Comparison of ENCODE assay signal across 15 cellular contexts in genomic region chr3:109257269-109257668, GRCh38. TPM values are rescaled to one million over a fixed set of nuclear protein-coding genes. Genes with fewer than 3 reads are reported as not detected.
A peak's percentile ranks its signal among the peaks of the same experiment; 100 is the strongest.
DNase-seq lines count a peak whose midpoint lies in the region; ATAC-seq and TF ChIP-seq lines count a peak whose summit lies in the region.
"Had no signal": no experiment of that assay in that cellular context is flagged by ENCODE, and none has a peak within 500 bp of the region (broad histone marks: within the 10 kb centered on the region; RNA-seq: fewer than 3 reads in every experiment).

No MANE protein-coding gene starts in this region.

- no peaks in the 10 kb centered on the region for H4K20me1 ChIP-seq in osteoblast (ENCODE audit: insufficient read depth, low read length)

- intact Hi-C loops in natural killer cell (cut with micrococcal nuclease), result no loop called here

- DNase-seq in EL (peak; percentile 74), NOMO-1 treated with DMSO at 0.1 percent for 48 hours (lab: John Stamatoyannopoulos, UW; ENCODE audit: unreplicated experiment) (peak; percentile 75), epithelial cell of proximal tubule (ENCODE audit: low read depth) (peak; percentile 12), osteoblast (ENCODE audit: insufficient read length, low spot score, missing footprints) (peak; percentile 72), natural killer cell (no peak), anterior cingulate cortex (lab: John Stamatoyannopoulos, UW) (no peak)
- DNase-seq in activated T-cell treated with anti-CD3 and anti-CD28 coated beads, Interleukin-2, amount 50 U/mL, for 24 hours, result no peak
- DNase-seq: activated CD4-positive, alpha-beta T cell treated with anti-CD3 and anti-CD28 coated beads, Interleukin-2, amount 50 U/mL, for 48 hours; activated naive CD8-positive, alpha-beta T cell treated with anti-CD3 and anti-CD28 coated beads for 36 hours; Caco-2; stimulated activated CD4-positive, alpha-beta T cell treated with anti-CD3 and anti-CD28 coated beads, Interleukin-2, amount 100 ng/mL, for 48 hours; T-cell had no signal

- H3K27ac Mint-ChIP-seq in natural killer cell, result no peak overlapping the region
- no peak overlapping the region for H3K27ac Mint-ChIP-seq in activated T-cell treated with anti-CD3 and anti-CD28 coated beads, Interleukin-2, amount 50 U/mL, for 24 hours
- H3K27ac Mint-ChIP-seq: activated naive CD8-positive, alpha-beta T cell treated with anti-CD3 and anti-CD28 coated beads for 36 hours; T-cell had no signal

- H3K9me3 ChIP-seq in osteoblast (ENCODE audit: low read depth, low read length), result no peaks in the 10 kb centered on the region
- H3K9me3 ChIP-seq: Caco-2, neutrophil had no signal

- no peak overlapping the region for H3K4me3 Mint-ChIP-seq in natural killer cell
- no peak overlapping the region for H3K4me3 Mint-ChIP-seq in activated T-cell treated with anti-CD3 and anti-CD28 coated beads, Interleukin-2, amount 50 U/mL, for 24 hours
- H3K4me3 Mint-ChIP-seq: activated naive CD8-positive, alpha-beta T cell treated with anti-CD3 and anti-CD28 coated beads for 36 hours; T-cell had no signal

- no peak overlapping the region for H3K4me2 ChIP-seq in osteoblast (ENCODE audit: insufficient read depth, low read length)

- H3K4me1 ChIP-seq in osteoblast (ENCODE audit: insufficient read depth, low read length), result no peaks in the 10 kb centered on the region
- H3K4me1 ChIP-seq: Caco-2 had no signal

- H3K4me3 ChIP-seq in epithelial cell of proximal tubule (ENCODE audit: low read depth, low read length) (no peak overlapping the region), osteoblast (ENCODE audit: insufficient read depth, low read length) (no peak overlapping the region)

- H3K79me2 ChIP-seq in osteoblast (ENCODE audit: insufficient read depth, low read length), result no peaks in the 10 kb centered on the region

- H3K36me3 ChIP-seq in osteoblast (ENCODE audit: insufficient read depth, low read length), result no peaks in the 10 kb centered on the region
- H3K36me3 ChIP-seq: neutrophil had no signal

- H3K27me3 Mint-ChIP-seq in natural killer cell (ENCODE audit: low read depth in 2 of 2), result no peaks in the 10 kb centered on the region
- H3K27me3 Mint-ChIP-seq in activated T-cell treated with anti-CD3 and anti-CD28 coated beads, Interleukin-2, amount 50 U/mL, for 24 hours, result no peaks in the 10 kb centered on the region
- H3K27me3 Mint-ChIP-seq: activated naive CD8-positive, alpha-beta T cell treated with anti-CD3 and anti-CD28 coated beads for 36 hours had no signal

- TF ChIP-seq CTCF in epithelial cell of proximal tubule (conservative IDR thresholded peaks at IDR 0.05; ENCODE audit: low read depth, low read length) (no peak), osteoblast (IDR thresholded peaks at IDR 0.05; ENCODE audit: extremely low read depth, low read depth, low read length) (no peak), natural killer cell (IDR thresholded peaks at IDR 0.05) (no peak)

- no peaks in the 10 kb centered on the region for H3K27me3 ChIP-seq in osteoblast (ENCODE audit: insufficient read depth, low read length)
- H3K27me3 ChIP-seq: neutrophil had no signal

- peaks cover 3 to 5% of the 10 kb centered on the region in 2 donors for H3K9me3 Mint-ChIP-seq in natural killer cell
- no peaks in the 10 kb centered on the region for H3K9me3 Mint-ChIP-seq in activated T-cell treated with anti-CD3 and anti-CD28 coated beads, Interleukin-2, amount 50 U/mL, for 24 hours
- H3K9me3 Mint-ChIP-seq: activated naive CD8-positive, alpha-beta T cell treated with anti-CD3 and anti-CD28 coated beads for 36 hours; T-cell had no signal

- no peak for ATAC-seq in natural killer cell
- no peak for ATAC-seq in HG03565 (IDR thresholded peaks at IDR 0.05; ENCODE audit: unreplicated experiment)
- ATAC-seq: T-cell had no signal

- H3K4me1 Mint-ChIP-seq in natural killer cell, result no peaks in the 10 kb centered on the region
- no peaks in the 10 kb centered on the region for H3K4me1 Mint-ChIP-seq in activated T-cell treated with anti-CD3 and anti-CD28 coated beads, Interleukin-2, amount 50 U/mL, for 24 hours (ENCODE audit: low read depth)
- H3K4me1 Mint-ChIP-seq: activated naive CD8-positive, alpha-beta T cell treated with anti-CD3 and anti-CD28 coated beads for 36 hours; T-cell had no signal

- no peaks in the 10 kb centered on the region for H3K36me3 Mint-ChIP-seq in natural killer cell
- no peaks in the 10 kb centered on the region for H3K36me3 Mint-ChIP-seq in activated T-cell treated with anti-CD3 and anti-CD28 coated beads, Interleukin-2, amount 50 U/mL, for 24 hours (ENCODE audit: low read depth)
- H3K36me3 Mint-ChIP-seq: activated naive CD8-positive, alpha-beta T cell treated with anti-CD3 and anti-CD28 coated beads for 36 hours; T-cell had no signal

- H2AFZ ChIP-seq in osteoblast (ENCODE audit: low read length), result no peak overlapping the region

- no peak overlapping the region for H3K27ac ChIP-seq in osteoblast (ENCODE audit: low read depth, low read length)
- H3K27ac ChIP-seq: neutrophil had no signal

RNA-seq across cellular contexts. Expression of gene DPPA2, which starts 59.0 kb away (rescaled TPM):
- not detected in 2 replicates for total RNA-seq in epithelial cell of proximal tubule
- not detected in 2 replicates for total RNA-seq in osteoblast
- total RNA-seq in natural killer cell, result not detected
- total RNA-seq: activated naive CD8-positive, alpha-beta T cell treated with anti-CD3 and anti-CD28 coated beads for 36 hours; Caco-2; NCI-H460; T-cell had no signal

Comparison
In these comparisons a context has a peak if more than half of its experiments do, and no peak if none do; other contexts are left out.
1. DNase-seq: peak in EL (single experiment), NOMO-1 treated with DMSO at 0.1 percent for 48 hours (single experiment), epithelial cell of proximal tubule (single experiment) and osteoblast (single experiment); none in natural killer cell (single experiment), anterior cingulate cortex (0 of 58) and activated T-cell treated with anti-CD3 and anti-CD28 coated beads, Interleukin-2, amount 50 U/mL, for 24 hours (single experiment).